1 cellular context compared by ENCODE assay signal in genomic region chr6:45378324-45378926, GRCh38.
TF ChIP-seq lines count a peak whose summit lies in the region.

No MANE protein-coding gene starts in this region.

TF ChIP-seq in K562, 482 proteins besides CTCF, POLR2A, EP300 and RAD21 (continued from another document and continues in another):
- TF ChIP-seq AFF1 (IDR thresholded peaks at IDR 0.05; ENCODE audit: low read depth in 1 of 2, partially characterized antibody in 2 of 2) (peak; percentile 31 to 32), NUFIP1 (IDR thresholded peaks at IDR 0.05; ENCODE audit: partially characterized antibody) (no peak), ZNF354B (CRISPR knock-in tag; IDR thresholded peaks at IDR 0.05) (no peak), ZNF655 (CRISPR knock-in tag; IDR thresholded peaks at IDR 0.05) (no peak), ZKSCAN3 (CRISPR knock-in tag; IDR thresholded peaks at IDR 0.05) (no peak), ZNF696 (CRISPR knock-in tag; conservative IDR thresholded peaks at IDR 0.05) (no peak), MTA1 (IDR thresholded peaks at IDR 0.05; ENCODE audit: borderline replicate concordance) (0 out of 2 replicates have a peak, but pooled peaks have one; percentile 24), SPI1 (IDR thresholded peaks at IDR 0.05; ENCODE audit: borderline replicate concordance, low read depth, low read length) (peak; percentile 43; the same call in 1 of the 2 replicates), HIVEP1 (CRISPR knock-in tag; IDR thresholded peaks at IDR 0.05) (no peak), POLR2H (tag; IDR thresholded peaks at IDR 0.05; ENCODE audit: low read depth) (peak; percentile 27), ZBED1 (IDR thresholded peaks at IDR 0.05) (no peak), ILF3 (IDR thresholded peaks at IDR 0.05; ENCODE audit: borderline replicate concordance) (no peak), CHD1 (IDR thresholded peaks at IDR 0.05; ENCODE audit: low read length) (no peak), ZBTB43 (CRISPR knock-in tag; IDR thresholded peaks at IDR 0.05) (no peak), SAP30 (IDR thresholded peaks at IDR 0.05; ENCODE audit: borderline replicate concordance, insufficient read depth, low read depth, low read length, poor library complexity, severe bottlenecking) (no peak), HDAC1 (IDR thresholded peaks at IDR 0.05) (no peak), FOXJ2 (tag; IDR thresholded peaks at IDR 0.05) (no peak), NEUROD1 (IDR thresholded peaks at IDR 0.05; ENCODE audit: borderline replicate concordance, low read depth, low read length, partially characterized antibody) (no peak), MAZ (CRISPR knock-in tag; conservative IDR thresholded peaks at IDR 0.05 in 1 of 2, IDR thresholded peaks at IDR 0.05 in 1 of 2) (no peak), NR4A1 (CRISPR knock-in tag; IDR thresholded peaks at IDR 0.05) (peak; percentile 87; the same call in 1 of the 2 replicates), NR4A1 (tag; IDR thresholded peaks at IDR 0.05) (no peak), ZNF395 (CRISPR knock-in tag; IDR thresholded peaks at IDR 0.05) (peak; percentile 18), SIN3B (IDR thresholded peaks at IDR 0.05; ENCODE audit: low read depth) (no peak), JUND (IDR thresholded peaks at IDR 0.05; ENCODE audit: borderline replicate concordance, low read depth, low read length) (no peak), JUND (tag; IDR thresholded peaks at IDR 0.05; ENCODE audit: borderline replicate concordance, low read depth, low read length) (no peak), ARID2 (IDR thresholded peaks at IDR 0.05) (no peak), GTF3C2 (IDR thresholded peaks at IDR 0.05; ENCODE audit: borderline replicate concordance, extremely low read depth, insufficient read length) (no peak), ZNF263 (CRISPR knock-in tag; IDR thresholded peaks at IDR 0.05; ENCODE audit: borderline replicate concordance) (no peak), FOXJ3 (CRISPR knock-in tag; IDR thresholded peaks at IDR 0.05) (no peak), ZNF778 (CRISPR knock-in tag; IDR thresholded peaks at IDR 0.05) (no peak), ARID4B (CRISPR knock-in tag; IDR thresholded peaks at IDR 0.05) (no peak)
- TF ChIP-seq, protein P1, sequence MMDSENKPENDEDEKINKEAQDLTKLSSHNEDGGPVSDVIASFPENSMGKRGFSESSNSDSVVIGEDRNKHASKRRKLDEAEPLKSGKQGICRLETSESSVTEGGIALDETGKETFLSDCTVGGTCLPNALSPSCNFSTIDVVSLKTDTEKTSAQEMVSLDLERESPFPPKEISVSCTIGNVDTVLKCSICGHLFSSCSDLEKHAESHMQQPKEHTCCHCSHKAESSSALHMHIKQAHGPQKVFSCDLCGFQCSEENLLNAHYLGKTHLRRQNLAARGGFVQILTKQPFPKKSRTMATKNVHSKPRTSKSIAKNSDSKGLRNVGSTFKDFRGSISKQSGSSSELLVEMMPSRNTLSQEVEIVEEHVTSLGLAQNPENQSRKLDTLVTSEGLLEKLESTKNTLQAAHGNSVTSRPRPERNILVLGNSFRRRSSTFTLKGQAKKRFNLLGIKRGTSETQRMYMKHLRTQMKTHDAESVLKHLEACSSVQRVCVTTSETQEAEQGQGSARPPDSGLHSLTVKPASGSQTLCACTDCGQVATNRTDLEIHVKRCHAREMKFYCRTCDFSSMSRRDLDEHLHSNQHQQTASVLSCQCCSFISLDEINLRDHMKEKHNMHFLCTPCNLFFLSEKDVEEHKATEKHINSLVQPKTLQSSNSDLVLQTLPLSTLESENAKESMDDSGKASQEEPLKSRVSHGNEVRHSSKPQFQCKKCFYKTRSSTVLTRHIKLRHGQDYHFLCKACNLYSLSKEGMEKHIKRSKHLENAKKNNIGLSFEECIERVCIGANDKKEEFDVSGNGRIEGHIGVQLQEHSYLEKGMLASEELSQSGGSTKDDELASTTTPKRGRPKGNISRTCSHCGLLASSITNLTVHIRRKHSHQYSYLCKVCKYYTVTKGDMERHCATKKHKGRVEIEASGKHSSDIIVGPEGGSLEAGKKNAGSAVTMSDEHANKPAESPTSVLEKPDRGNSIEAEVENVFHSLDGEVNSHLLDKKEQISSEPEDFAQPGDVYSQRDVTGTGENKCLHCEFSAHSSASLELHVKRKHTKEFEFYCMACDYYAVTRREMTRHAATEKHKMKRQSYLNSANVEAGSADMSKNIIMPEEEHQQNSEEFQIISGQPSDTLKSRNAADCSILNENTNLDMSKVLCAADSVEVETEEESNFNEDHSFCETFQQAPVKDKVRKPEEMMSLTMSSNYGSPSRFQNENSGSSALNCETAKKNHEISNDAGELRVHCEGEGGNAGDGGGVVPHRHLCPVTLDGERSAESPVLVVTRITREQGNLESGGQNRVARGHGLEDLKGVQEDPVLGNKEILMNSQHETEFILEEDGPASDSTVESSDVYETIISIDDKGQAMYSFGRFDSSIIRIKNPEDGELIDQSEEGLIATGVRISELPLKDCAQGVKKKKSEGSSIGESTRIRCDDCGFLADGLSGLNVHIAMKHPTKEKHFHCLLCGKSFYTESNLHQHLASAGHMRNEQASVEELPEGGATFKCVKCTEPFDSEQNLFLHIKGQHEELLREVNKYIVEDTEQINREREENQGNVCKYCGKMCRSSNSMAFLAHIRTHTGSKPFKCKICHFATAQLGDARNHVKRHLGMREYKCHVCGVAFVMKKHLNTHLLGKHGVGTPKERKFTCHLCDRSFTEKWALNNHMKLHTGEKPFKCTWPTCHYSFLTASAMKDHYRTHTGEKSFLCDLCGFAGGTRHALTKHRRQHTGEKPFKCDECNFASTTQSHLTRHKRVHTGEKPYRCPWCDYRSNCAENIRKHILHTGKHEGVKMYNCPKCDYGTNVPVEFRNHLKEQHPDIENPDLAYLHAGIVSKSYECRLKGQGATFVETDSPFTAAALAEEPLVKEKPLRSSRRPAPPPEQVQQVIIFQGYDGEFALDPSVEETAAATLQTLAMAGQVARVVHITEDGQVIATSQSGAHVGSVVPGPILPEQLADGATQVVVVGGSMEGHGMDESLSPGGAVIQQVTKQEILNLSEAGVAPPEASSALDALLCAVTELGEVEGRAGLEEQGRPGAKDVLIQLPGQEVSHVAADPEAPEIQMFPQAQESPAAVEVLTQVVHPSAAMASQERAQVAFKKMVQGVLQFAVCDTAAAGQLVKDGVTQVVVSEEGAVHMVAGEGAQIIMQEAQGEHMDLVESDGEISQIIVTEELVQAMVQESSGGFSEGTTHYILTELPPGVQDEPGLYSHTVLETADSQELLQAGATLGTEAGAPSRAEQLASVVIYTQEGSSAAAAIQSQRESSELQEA (IDR thresholded peaks at IDR 0.05; ENCODE audit: low read depth) = no peak
- TF ChIP-seq, protein P2, sequence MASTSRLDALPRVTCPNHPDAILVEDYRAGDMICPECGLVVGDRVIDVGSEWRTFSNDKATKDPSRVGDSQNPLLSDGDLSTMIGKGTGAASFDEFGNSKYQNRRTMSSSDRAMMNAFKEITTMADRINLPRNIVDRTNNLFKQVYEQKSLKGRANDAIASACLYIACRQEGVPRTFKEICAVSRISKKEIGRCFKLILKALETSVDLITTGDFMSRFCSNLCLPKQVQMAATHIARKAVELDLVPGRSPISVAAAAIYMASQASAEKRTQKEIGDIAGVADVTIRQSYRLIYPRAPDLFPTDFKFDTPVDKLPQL (IDR thresholded peaks at IDR 0.05; ENCODE audit: extremely low read depth, insufficient read length) = no peak
